ENCODE assay signal across 1 cellular context in genomic region chr2:75716406-75716805, GRCh38.
TF ChIP-seq lines count a peak whose summit lies in the region.

No MANE protein-coding gene starts in this region.

TF ChIP-seq in HCT116, 20 proteins besides CTCF, POLR2A, EP300 and RAD21:
- TF ChIP-seq, protein P1, sequence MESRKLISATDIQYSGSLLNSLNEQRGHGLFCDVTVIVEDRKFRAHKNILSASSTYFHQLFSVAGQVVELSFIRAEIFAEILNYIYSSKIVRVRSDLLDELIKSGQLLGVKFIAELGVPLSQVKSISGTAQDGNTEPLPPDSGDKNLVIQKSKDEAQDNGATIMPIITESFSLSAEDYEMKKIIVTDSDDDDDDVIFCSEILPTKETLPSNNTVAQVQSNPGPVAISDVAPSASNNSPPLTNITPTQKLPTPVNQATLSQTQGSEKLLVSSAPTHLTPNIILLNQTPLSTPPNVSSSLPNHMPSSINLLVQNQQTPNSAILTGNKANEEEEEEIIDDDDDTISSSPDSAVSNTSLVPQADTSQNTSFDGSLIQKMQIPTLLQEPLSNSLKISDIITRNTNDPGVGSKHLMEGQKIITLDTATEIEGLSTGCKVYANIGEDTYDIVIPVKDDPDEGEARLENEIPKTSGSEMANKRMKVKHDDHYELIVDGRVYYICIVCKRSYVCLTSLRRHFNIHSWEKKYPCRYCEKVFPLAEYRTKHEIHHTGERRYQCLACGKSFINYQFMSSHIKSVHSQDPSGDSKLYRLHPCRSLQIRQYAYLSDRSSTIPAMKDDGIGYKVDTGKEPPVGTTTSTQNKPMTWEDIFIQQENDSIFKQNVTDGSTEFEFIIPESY (IDR thresholded peaks at IDR 0.05; ENCODE audit: extremely low read depth, insufficient replicate concordance, low read length) = no peak
- TF ChIP-seq, protein P2, sequence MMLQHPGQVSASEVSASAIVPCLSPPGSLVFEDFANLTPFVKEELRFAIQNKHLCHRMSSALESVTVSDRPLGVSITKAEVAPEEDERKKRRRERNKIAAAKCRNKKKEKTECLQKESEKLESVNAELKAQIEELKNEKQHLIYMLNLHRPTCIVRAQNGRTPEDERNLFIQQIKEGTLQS (IDR thresholded peaks at IDR 0.05) = no peak
- TF ChIP-seq ZFX (IDR thresholded peaks at IDR 0.05) (no peak), POLR2AphosphoS5 (IDR thresholded peaks at IDR 0.05; ENCODE audit: low read depth, low read length) (no peak), CEBPB (IDR thresholded peaks at IDR 0.05; ENCODE audit: low read depth) (no peak), EZH2 (IDR thresholded peaks at IDR 0.05) (no peak)
